Comparison of ENCODE assay signal across 13 cellular contexts in genomic region chr3:42205800-42206514, GRCh38.
DNase-seq lines count a peak whose midpoint lies in the region; ATAC-seq and TF ChIP-seq lines count a peak whose summit lies in the region.
"Had no signal": no experiment of that assay in that cellular context is flagged by ENCODE, and none has a peak within 500 bp of the region (broad histone marks: within the 10 kb centered on the region; RNA-seq: fewer than 3 reads in every experiment).

No MANE protein-coding gene starts in this region.

- H2AK5ac ChIP-seq in H9 (ENCODE audit: insufficient read length, low read length) = no peak overlapping the region

- H3K27ac Mint-ChIP-seq in H9 = peak overlapping the region in 2 of 3 experiments; percentile 43 to 66; a peak in 3 of 7 replicates
- H3K27ac Mint-ChIP-seq: activated T-helper 2 cell treated with anti-CD3 and anti-CD28 coated beads, Interferon-gamma antibody, Interleukin-2, Interleukin-4, amounts not matched to agents 10 μg/mL and 5 μg/mL and 100 μg/mL, durations not matched to agents 14 hours and 24 hours and 36 hours had no signal

- peaks cover 63% of the 10 kb centered on the region for H4K20me1 ChIP-seq in BLaER1
- H4K20me1 ChIP-seq in H9 (ENCODE audit: control insufficient read depth, insufficient read depth, insufficient read length) = no peaks in the 10 kb centered on the region

- H3K27ac ChIP-seq in BLaER1 (no peak overlapping the region), H9 (ENCODE audit: insufficient read length, low read depth, low read length) (no peak overlapping the region)
- H3K27ac ChIP-seq: VCaP had no signal

- no peak overlapping the region for H3K4ac ChIP-seq in H9 (ENCODE audit: low read depth, low read length)

- H4K8ac ChIP-seq in H9 (replicated peaks; ENCODE audit: insufficient read length, low read depth, low read length) = no peak overlapping the region

- no peaks in the 10 kb centered on the region for H3K23me2 ChIP-seq in H9 (ENCODE audit: insufficient read length, low read depth, low read length, poor library complexity, severe bottlenecking)

- H2BK5ac ChIP-seq in H9 (ENCODE audit: insufficient read length, low read length) = no peak overlapping the region

- H2BK15ac ChIP-seq in H9 (ENCODE audit: low read depth, low read length) = no peak overlapping the region

- no peak overlapping the region for H3K14ac ChIP-seq in H9 (ENCODE audit: insufficient read depth, low read length)

- no peak overlapping the region for H2AFZ ChIP-seq in H9 (ENCODE audit: low read length)

- H2BK20ac ChIP-seq in H9 (ENCODE audit: low read depth, low read length, poor library complexity, severe bottlenecking) = no peak overlapping the region

- no peaks in the 10 kb centered on the region for H3K27me3 Mint-ChIP-seq in H9 (ENCODE audit: low read depth)

- H3K23ac ChIP-seq in H9 (ENCODE audit: insufficient read length, low read depth, low read length) = no peak overlapping the region

- H2BK12ac ChIP-seq in H9 (ENCODE audit: insufficient read length, low read depth, low read length) = no peak overlapping the region

- H3K27me3 ChIP-seq in BLaER1 (no peaks in the 10 kb centered on the region), H9 (ENCODE audit: insufficient read depth, low read length) (no peaks in the 10 kb centered on the region)

- H3K9me3 Mint-ChIP-seq in H9 = no peaks in the 10 kb centered on the region
- H3K9me3 Mint-ChIP-seq: activated T-helper 2 cell treated with anti-CD3 and anti-CD28 coated beads, Interferon-gamma antibody, Interleukin-2, Interleukin-4, amounts not matched to agents 10 μg/mL and 5 μg/mL and 100 μg/mL, durations not matched to agents 14 hours and 24 hours and 36 hours had no signal

- no peak overlapping the region for H2BK120ac ChIP-seq in H9 (ENCODE audit: low read depth, low read length, poor library complexity, severe bottlenecking)

- no CpG with 5 or more reads among the region's 4 CpGs for WGBS in H9 (ENCODE audit: extremely low coverage, insufficient read length, low lambda C conversion rate)

- peak overlapping the region; percentile 55; the same call in 1 of the 2 replicates for H3K4me2 ChIP-seq in BLaER1
- no peak overlapping the region for H3K4me2 ChIP-seq in H9 (ENCODE audit: insufficient read depth, insufficient read length, low read length)

- no peaks in the 10 kb centered on the region for H3K79me1 ChIP-seq in H9 (ENCODE audit: insufficient read depth, low read depth, low read length, poor library complexity, severe bottlenecking)

- H3T11ph ChIP-seq in H9 (ENCODE audit: low read length) = no peak overlapping the region

- no peak for TF ChIP-seq CTCF in H9 (conservative IDR thresholded peaks at IDR 0.05)

- no peak overlapping the region for H4K5ac ChIP-seq in H9 (ENCODE audit: insufficient read length, low read depth, low read length)

- peaks cover 7 to 9% of the 10 kb centered on the region in 2 experiments for H3K4me1 Mint-ChIP-seq in H9

- ATAC-seq in GM19025 (IDR thresholded peaks at IDR 0.05; ENCODE audit: low read depth, unreplicated experiment) (peak; percentile 74), HG03442 (IDR thresholded peaks at IDR 0.05; ENCODE audit: unreplicated experiment) (peak; percentile 95)

- H3K9ac ChIP-seq in BLaER1 (no peak overlapping the region), H9 (ENCODE audit: extremely low read depth, insufficient read length, low read length) (no peak overlapping the region)

- H3K56ac ChIP-seq in H9 (ENCODE audit: insufficient read length, low read depth, low read length) = no peak overlapping the region

- no peak overlapping the region for H3K4me3 ChIP-seq in BLaER1
- H3K4me3 ChIP-seq: lung had no signal

- H3K36me3 Mint-ChIP-seq in H9 (ENCODE audit: insufficient read depth in 1 of 3, low read depth in 3 of 3) = peaks cover 24 to 55% (median 54%) of the 10 kb centered on the region in 3 experiments; a peak in 6 of 7 replicates

- DNase-seq in H9 (no peak), DMS53 (lab: John Stamatoyannopoulos, UW) (no peak), NCI-H748 treated with DMSO at 0.1 percent for 48 hours (lab: John Stamatoyannopoulos, UW) (no peak), foreskin melanocyte (no peak), DMS153 (lab: John Stamatoyannopoulos, UW) (no peak)
- DNase-seq: HCEC 1CT, RPMI8226 had no signal

- H3K4me3 Mint-ChIP-seq in H9 = no peak overlapping the region

- H4K91ac ChIP-seq in H9 (ENCODE audit: insufficient read length, low read depth, low read length) = no peak overlapping the region

- H3K9me3 ChIP-seq in BLaER1 (no peaks in the 10 kb centered on the region; the same call in 1 of the 2 replicates), H9 (ENCODE audit: control insufficient read depth, low read depth, low read length) (no peaks in the 10 kb centered on the region)

- no peak overlapping the region for H3K18ac ChIP-seq in H9 (ENCODE audit: insufficient read length, low read depth, low read length)

- peaks cover 30% of the 10 kb centered on the region for H3K4me1 ChIP-seq in BLaER1
- no peaks in the 10 kb centered on the region; the same call in 1 of the 2 replicates for H3K4me1 ChIP-seq in H9 (ENCODE audit: insufficient read depth, low read length)

- H3K79me2 ChIP-seq in H9 (ENCODE audit: insufficient read depth, low read length) = no peaks in the 10 kb centered on the region

- H3K36me3 ChIP-seq in BLaER1 = peaks cover 99% of the 10 kb centered on the region
